11 cellular contexts compared by ENCODE assay signal in genomic region chr9:35277649-35278359, GRCh38.
DNase-seq lines count a peak whose midpoint lies in the region; ATAC-seq and TF ChIP-seq lines count a peak whose summit lies in the region.
"Had no signal": no experiment of that assay in that cellular context is flagged by ENCODE, and none has a peak within 500 bp of the region (broad histone marks: within the 10 kb centered on the region; RNA-seq: fewer than 3 reads in every experiment).

No MANE protein-coding gene starts in this region.

- peaks cover 41% of the 10 kb centered on the region for H3K4me1 Mint-ChIP-seq in activated naive CD8-positive, alpha-beta T cell treated with anti-CD3 and anti-CD28 coated beads for 36 hours

- peaks cover 14% of the 10 kb centered on the region for H3K27me3 Mint-ChIP-seq in activated naive CD8-positive, alpha-beta T cell treated with anti-CD3 and anti-CD28 coated beads for 36 hours

- TF ChIP-seq CTCF in fibroblast of villous mesenchyme (IDR thresholded peaks at IDR 0.05; ENCODE audit: insufficient read depth, low read depth, low read length) (no peak), foreskin keratinocyte (conservative IDR thresholded peaks at IDR 0.05) (no peak)

- peak; percentile 42 for DNase-seq in Ammon's horn (ENCODE audit: low spot score)
- DNase-seq in activated naive CD8-positive, alpha-beta T cell treated with anti-CD3 and anti-CD28 coated beads for 36 hours = no peak
- peak; percentile 38 for DNase-seq in fibroblast of villous mesenchyme (ENCODE audit: low read depth)
- DNase-seq in pons (ENCODE audit: low spot score) = peak; percentile 82
- DNase-seq in NCI-H1417 (lab: John Stamatoyannopoulos, UW) = no peak
- no peak for DNase-seq in NCI-H446 treated with DMSO at 0.1 percent for 48 hours (lab: John Stamatoyannopoulos, UW)
- no peak for DNase-seq in foreskin keratinocyte
- DNase-seq: Caco-2, NCI-H1436 had no signal

- no peaks in the 10 kb centered on the region for H3K27me3 ChIP-seq in foreskin keratinocyte

- no peak overlapping the region for H3K4me3 Mint-ChIP-seq in activated naive CD8-positive, alpha-beta T cell treated with anti-CD3 and anti-CD28 coated beads for 36 hours
- H3K4me3 Mint-ChIP-seq: GM23338 had no signal

- peaks cover 11% of the 10 kb centered on the region for H3K36me3 Mint-ChIP-seq in activated naive CD8-positive, alpha-beta T cell treated with anti-CD3 and anti-CD28 coated beads for 36 hours

- ATAC-seq in HG02885 (IDR thresholded peaks at IDR 0.05; ENCODE audit: poor library complexity, unreplicated experiment) (no peak), foreskin keratinocyte (no peak)
- ATAC-seq: GM23338 had no signal

- H3K27ac Mint-ChIP-seq in activated naive CD8-positive, alpha-beta T cell treated with anti-CD3 and anti-CD28 coated beads for 36 hours = peak overlapping the region; percentile 31
- H3K27ac Mint-ChIP-seq: GM23338 had no signal

- H3K27ac ChIP-seq in foreskin keratinocyte = no peak overlapping the region

- peaks cover 10% of the 10 kb centered on the region for H3K9me3 Mint-ChIP-seq in activated naive CD8-positive, alpha-beta T cell treated with anti-CD3 and anti-CD28 coated beads for 36 hours
- H3K9me3 Mint-ChIP-seq: GM23338 had no signal

- no peak overlapping the region for H3K4me3 ChIP-seq in fibroblast of villous mesenchyme (ENCODE audit: low read depth, low read length)
- H3K4me3 ChIP-seq: GM23338 had no signal

- peaks cover 9% of the 10 kb centered on the region for H3K4me1 ChIP-seq in foreskin keratinocyte
- H3K4me1 ChIP-seq: Caco-2 had no signal

Comparison
In these comparisons a context has a peak if more than half of its experiments do, and no peak if none do; other contexts are left out.
1. DNase-seq: peak in Ammon's horn (single experiment), fibroblast of villous mesenchyme (single experiment) and pons (single experiment); none in activated naive CD8-positive, alpha-beta T cell treated with anti-CD3 and anti-CD28 coated beads for 36 hours (single experiment), NCI-H1417 (0 of 3), NCI-H446 treated with DMSO at 0.1 percent for 48 hours (single experiment) and foreskin keratinocyte (0 of 2).